9 cellular contexts compared by ENCODE assay signal in genomic region chr19:48588670-48589399, GRCh38. TPM values are rescaled to one million over a fixed set of nuclear protein-coding genes. Genes with fewer than 3 reads are reported as not detected.
DNase-seq lines count a peak whose midpoint lies in the region; ATAC-seq and TF ChIP-seq lines count a peak whose summit lies in the region.
"Had no signal": no experiment of that assay in that cellular context is flagged by ENCODE, and none has a peak within 500 bp of the region (broad histone marks: within the 10 kb centered on the region; RNA-seq: fewer than 3 reads in every experiment).

No MANE protein-coding gene starts in this region.

- TF ChIP-seq CTCF in DND-41 (IDR thresholded peaks at IDR 0.05; ENCODE audit: borderline replicate concordance, extremely low read depth, low read length, poor library complexity, severe bottlenecking), result peak; percentile 98
- peak; percentile 51 for TF ChIP-seq CTCF in LNCAP (IDR thresholded peaks at IDR 0.05)
- peak; percentile 98 for TF ChIP-seq CTCF in foreskin fibroblast (IDR thresholded peaks at IDR 0.05; ENCODE audit: low read depth, low read length)
- peak; percentile 97 for TF ChIP-seq CTCF in neural progenitor cell (IDR thresholded peaks at IDR 0.05)

- H3K9me3 ChIP-seq in DND-41 (ENCODE audit: insufficient read depth, low read length, severe bottlenecking) (no peaks in the 10 kb centered on the region), neural progenitor cell (ENCODE audit: low read depth) (no peaks in the 10 kb centered on the region)

- peaks cover 20% of the 10 kb centered on the region for H3K4me1 Mint-ChIP-seq in neural progenitor cell
- H3K4me1 Mint-ChIP-seq in stimulated activated naive CD8-positive, alpha-beta T cell treated with anti-CD3 and anti-CD28 coated beads, Interleukin-15, amount 100 ng/mL, for 72 hours, result peaks cover 31% of the 10 kb centered on the region

- H3K36me3 ChIP-seq in DND-41 (ENCODE audit: insufficient read depth, low read length) (no peaks in the 10 kb centered on the region), neural progenitor cell (no peaks in the 10 kb centered on the region)

- H2AFZ ChIP-seq in DND-41 (ENCODE audit: low read depth, low read length) (peak overlapping the region; percentile 67), neural progenitor cell (replicated peaks) (no peak overlapping the region)

- H3K4me1 ChIP-seq in DND-41 (ENCODE audit: insufficient read depth, low read length), result peaks cover 15% of the 10 kb centered on the region
- no peaks in the 10 kb centered on the region for H3K4me1 ChIP-seq in neural progenitor cell

- H3K4me2 ChIP-seq in DND-41 (ENCODE audit: insufficient read depth, low read length) (peak overlapping the region; percentile 73), neural progenitor cell (peak overlapping the region; percentile 67)

- DNase-seq in DND-41, result peak; percentile 85
- peak; percentile 95 for DNase-seq in activated effector memory CD4-positive, alpha-beta T cell treated with anti-CD3 and anti-CD28 coated beads, Interleukin-2, amount 50 U/mL, for 16 hours
- DNase-seq in foreskin fibroblast, result peak; percentile 72 to 95
- DNase-seq in neural progenitor cell (ENCODE audit: low spot score), result peak; percentile 95
- peak; percentile 84 to 87 for DNase-seq in stimulated activated naive CD8-positive, alpha-beta T cell treated with anti-CD3 and anti-CD28 coated beads, Interleukin-15, amount 100 ng/mL, for 72 hours

- peak overlapping the region; percentile 76 for H3K4me3 Mint-ChIP-seq in neural progenitor cell
- H3K4me3 Mint-ChIP-seq in stimulated activated naive CD8-positive, alpha-beta T cell treated with anti-CD3 and anti-CD28 coated beads, Interleukin-15, amount 100 ng/mL, for 72 hours, result peak overlapping the region; percentile 68 to 73

- H3F3A ChIP-seq in neural progenitor cell (ENCODE audit: low read depth), result peaks cover 5% of the 10 kb centered on the region

- H3K36me3 Mint-ChIP-seq in neural progenitor cell, result no peaks in the 10 kb centered on the region

- peak overlapping the region; percentile 40; the same call in 1 of the 2 replicates for H3K27ac ChIP-seq in DND-41 (ENCODE audit: low read length)
- H3K27ac ChIP-seq in neural progenitor cell, result no peak overlapping the region

- H3K27me3 ChIP-seq in DND-41 (ENCODE audit: insufficient read depth, low read length, poor library complexity) (no peaks in the 10 kb centered on the region), neural progenitor cell (peaks cover 18% of the 10 kb centered on the region)

- no peaks in the 10 kb centered on the region for H3K9me3 Mint-ChIP-seq in neural progenitor cell
- H3K9me3 Mint-ChIP-seq in stimulated activated naive CD8-positive, alpha-beta T cell treated with anti-CD3 and anti-CD28 coated beads, Interleukin-15, amount 100 ng/mL, for 72 hours, result no peaks in the 10 kb centered on the region

- H3K4me3 ChIP-seq in DND-41 (ENCODE audit: low read depth in 1 of 2, low read length in 2 of 2) (peak overlapping the region; percentile 10 to 60; a peak in 3 of 4 replicates), foreskin fibroblast (ENCODE audit: low read depth in 1 of 2, low read length in 2 of 2) (peak overlapping the region; percentile 42 to 47), neural progenitor cell (peak overlapping the region; percentile 32)

- ATAC-seq in DND-41 (ENCODE audit: insufficient read depth, low read depth) (peak; percentile 94), GM18861 (IDR thresholded peaks at IDR 0.05; ENCODE audit: unreplicated experiment) (no peak)
- ATAC-seq in stimulated activated naive CD8-positive, alpha-beta T cell treated with anti-CD3 and anti-CD28 coated beads, Interleukin-15, amount 100 ng/mL, for 72 hours, result peak; percentile 86

- no peaks in the 10 kb centered on the region for H3K79me2 ChIP-seq in DND-41 (ENCODE audit: insufficient read depth, low read length)
- no peaks in the 10 kb centered on the region for H3K79me2 ChIP-seq in neural progenitor cell (ENCODE audit: low read depth)

- 0 out of 2 replicates have a peak, but pooled peaks have one; percentile 29 for TF ChIP-seq POLR2A in Raji (IDR thresholded peaks at IDR 0.05; ENCODE audit: insufficient read depth, low read depth, low read length)

- peaks cover 20% of the 10 kb centered on the region for H3K27me3 Mint-ChIP-seq in neural progenitor cell (ENCODE audit: insufficient read depth, low read depth)
- peaks cover 8% of the 10 kb centered on the region for H3K27me3 Mint-ChIP-seq in stimulated activated naive CD8-positive, alpha-beta T cell treated with anti-CD3 and anti-CD28 coated beads, Interleukin-15, amount 100 ng/mL, for 72 hours

- H3K9ac ChIP-seq in DND-41 (ENCODE audit: low read depth, low read length), result peak overlapping the region; percentile 46
- H3K9ac ChIP-seq in neural progenitor cell, result no peak overlapping the region

- H4K20me1 ChIP-seq in DND-41 (ENCODE audit: insufficient read depth, low read length) (no peaks in the 10 kb centered on the region), neural progenitor cell (ENCODE audit: low read depth) (no peaks in the 10 kb centered on the region)

- H3K27ac Mint-ChIP-seq in neural progenitor cell, result no peak overlapping the region
- no peak overlapping the region for H3K27ac Mint-ChIP-seq in stimulated activated naive CD8-positive, alpha-beta T cell treated with anti-CD3 and anti-CD28 coated beads, Interleukin-15, amount 100 ng/mL, for 72 hours

RNA-seq across cellular contexts. Expression of gene SPACA4, which starts 17.7 kb away (rescaled TPM):
- total RNA-seq in neural progenitor cell (ENCODE audit: low replicate concordance), result not detected in 2 replicates
- total RNA-seq: subcutaneous adipose tissue had no signal

RNA-seq across cellular contexts. Expression of gene FAM83E, which starts 26.0 kb away (rescaled TPM):
- total RNA-seq in neural progenitor cell (ENCODE audit: low replicate concordance), result 0.06 and 2.6 TPM in 2 replicates
- total RNA-seq: subcutaneous adipose tissue had no signal

RNA-seq across cellular contexts. Expression of gene RPL18, which starts 30.1 kb away (rescaled TPM):
- total RNA-seq in neural progenitor cell (ENCODE audit: low replicate concordance), result 1,962 and 2,391 TPM in 2 replicates

RNA-seq across cellular contexts. Expression of gene SPHK2, which starts 30.5 kb away (rescaled TPM):
- total RNA-seq in neural progenitor cell (ENCODE audit: low replicate concordance), result 7.2 and 46.1 TPM in 2 replicates

RNA-seq across cellular contexts. Expression of gene SULT2B1, which starts 36.9 kb away (rescaled TPM):
- total RNA-seq in neural progenitor cell (ENCODE audit: low replicate concordance), result 1.6 TPM in 1 of 2 replicates, not detected in the other
- total RNA-seq: subcutaneous adipose tissue had no signal
